ENCODE assay signal across 2 cellular contexts in the genomic region with DNA sequence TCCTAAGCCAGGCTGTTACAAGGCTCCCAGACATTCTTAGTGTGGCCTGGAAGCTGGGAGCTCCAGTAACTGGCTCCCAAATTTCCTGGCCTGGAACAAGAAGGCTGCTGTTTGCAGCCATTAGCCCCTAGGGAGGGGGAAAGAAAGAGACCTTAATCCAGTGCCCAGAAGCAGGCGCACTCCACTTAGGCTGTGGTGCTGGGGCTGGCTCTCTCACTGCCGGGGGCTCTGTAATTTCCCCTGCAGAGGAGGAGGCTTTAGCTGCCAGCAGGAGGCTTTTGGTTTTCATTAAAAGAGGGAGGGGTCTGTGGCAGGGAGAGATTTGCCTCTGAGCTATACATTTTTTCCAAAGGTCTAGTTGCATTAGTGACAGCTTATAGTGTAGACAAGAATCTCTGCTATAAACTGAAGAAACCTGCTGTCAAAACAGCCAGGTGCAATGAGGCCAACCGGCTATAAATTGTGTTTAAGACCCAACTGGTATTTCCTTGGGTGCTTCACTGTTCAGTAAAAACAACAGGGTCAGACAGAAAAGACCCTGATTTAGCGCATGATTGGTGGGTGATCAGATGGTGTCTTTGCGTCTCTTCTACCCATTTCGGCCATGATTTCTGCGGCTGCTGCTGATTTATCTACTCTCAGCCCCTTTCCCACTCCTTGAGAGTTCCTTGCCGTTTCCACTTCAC.
TF ChIP-seq lines count a peak whose summit lies in the region.

No MANE protein-coding gene starts in this region.

TF ChIP-seq in H1, 55 proteins besides CTCF, POLR2A, EP300 and RAD21:
- TF ChIP-seq YY1 (IDR thresholded peaks at IDR 0.05; ENCODE audit: low read depth, low read length) (0 out of 2 replicates have a peak, but pooled peaks have one; percentile 25), KDM5A (IDR thresholded peaks at IDR 0.05; ENCODE audit: low read length) (no peak), TAF1 (IDR thresholded peaks at IDR 0.05; ENCODE audit: low read depth, low read length) (0 out of 2 replicates have a peak, but pooled peaks have one; percentile 15)

TF ChIP-seq in GM12891, 5 proteins besides CTCF, POLR2A, EP300 and RAD21:
- TF ChIP-seq PAX5 (IDR thresholded peaks at IDR 0.05; ENCODE audit: insufficient read depth, low read length, severe bottlenecking) (no peak), POU2F2 (IDR thresholded peaks at IDR 0.05; ENCODE audit: low read depth, low read length) (no peak), SPI1 (IDR thresholded peaks at IDR 0.05; ENCODE audit: low read depth, low read length) (no peak), POLR2AphosphoS5 (IDR thresholded peaks at IDR 0.05; ENCODE audit: low read depth, low read length) (no peak), TAF1 (IDR thresholded peaks at IDR 0.05; ENCODE audit: low read depth, low read length) (no peak)
